Comparison of ENCODE assay signal across 2 cellular contexts in genomic region chr5:76030343-76030742, GRCh38.
TF ChIP-seq lines count a peak whose summit lies in the region.

No MANE protein-coding gene starts in this region.

TF ChIP-seq in SK-N-SH, 30 proteins besides CTCF, POLR2A, EP300 and RAD21 (continued from another document):
- TF ChIP-seq, protein P1, sequence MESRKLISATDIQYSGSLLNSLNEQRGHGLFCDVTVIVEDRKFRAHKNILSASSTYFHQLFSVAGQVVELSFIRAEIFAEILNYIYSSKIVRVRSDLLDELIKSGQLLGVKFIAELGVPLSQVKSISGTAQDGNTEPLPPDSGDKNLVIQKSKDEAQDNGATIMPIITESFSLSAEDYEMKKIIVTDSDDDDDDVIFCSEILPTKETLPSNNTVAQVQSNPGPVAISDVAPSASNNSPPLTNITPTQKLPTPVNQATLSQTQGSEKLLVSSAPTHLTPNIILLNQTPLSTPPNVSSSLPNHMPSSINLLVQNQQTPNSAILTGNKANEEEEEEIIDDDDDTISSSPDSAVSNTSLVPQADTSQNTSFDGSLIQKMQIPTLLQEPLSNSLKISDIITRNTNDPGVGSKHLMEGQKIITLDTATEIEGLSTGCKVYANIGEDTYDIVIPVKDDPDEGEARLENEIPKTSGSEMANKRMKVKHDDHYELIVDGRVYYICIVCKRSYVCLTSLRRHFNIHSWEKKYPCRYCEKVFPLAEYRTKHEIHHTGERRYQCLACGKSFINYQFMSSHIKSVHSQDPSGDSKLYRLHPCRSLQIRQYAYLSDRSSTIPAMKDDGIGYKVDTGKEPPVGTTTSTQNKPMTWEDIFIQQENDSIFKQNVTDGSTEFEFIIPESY (IDR thresholded peaks at IDR 0.05; ENCODE audit: borderline replicate concordance, low read depth): no peak
- no peak for TF ChIP-seq MEF2A (IDR thresholded peaks at IDR 0.05; ENCODE audit: borderline replicate concordance, low read depth)
- TF ChIP-seq, protein P2, sequence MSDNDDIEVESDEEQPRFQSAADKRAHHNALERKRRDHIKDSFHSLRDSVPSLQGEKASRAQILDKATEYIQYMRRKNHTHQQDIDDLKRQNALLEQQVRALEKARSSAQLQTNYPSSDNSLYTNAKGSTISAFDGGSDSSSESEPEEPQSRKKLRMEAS (IDR thresholded peaks at IDR 0.05; ENCODE audit: low read depth): no peak
- TF ChIP-seq FOXM1 (IDR thresholded peaks at IDR 0.05; ENCODE audit: low read depth): no peak
- no peak for TF ChIP-seq USF2 (IDR thresholded peaks at IDR 0.05; ENCODE audit: borderline replicate concordance, low read depth, low read length)
- TF ChIP-seq, protein P3, sequence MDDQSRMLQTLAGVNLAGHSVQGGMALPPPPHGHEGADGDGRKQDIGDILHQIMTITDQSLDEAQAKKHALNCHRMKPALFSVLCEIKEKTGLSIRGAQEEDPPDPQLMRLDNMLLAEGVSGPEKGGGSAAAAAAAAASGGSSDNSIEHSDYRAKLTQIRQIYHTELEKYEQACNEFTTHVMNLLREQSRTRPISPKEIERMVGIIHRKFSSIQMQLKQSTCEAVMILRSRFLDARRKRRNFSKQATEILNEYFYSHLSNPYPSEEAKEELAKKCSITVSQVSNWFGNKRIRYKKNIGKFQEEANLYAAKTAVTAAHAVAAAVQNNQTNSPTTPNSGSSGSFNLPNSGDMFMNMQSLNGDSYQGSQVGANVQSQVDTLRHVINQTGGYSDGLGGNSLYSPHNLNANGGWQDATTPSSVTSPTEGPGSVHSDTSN (IDR thresholded peaks at IDR 0.05): no peak
TF ChIP-seq in SK-N-SH: peak in this region for 0.

TF ChIP-seq in SK-N-SH treated with all-trans-retinoic acid at 6 μM for 48 hours, 23 proteins besides CTCF, POLR2A, EP300 and RAD21 (continued from another document):
- no peak for TF ChIP-seq ZNF565 (CRISPR knock-in tag; conservative IDR thresholded peaks at IDR 0.05; ENCODE audit: low read depth)
- TF ChIP-seq, protein P4, sequence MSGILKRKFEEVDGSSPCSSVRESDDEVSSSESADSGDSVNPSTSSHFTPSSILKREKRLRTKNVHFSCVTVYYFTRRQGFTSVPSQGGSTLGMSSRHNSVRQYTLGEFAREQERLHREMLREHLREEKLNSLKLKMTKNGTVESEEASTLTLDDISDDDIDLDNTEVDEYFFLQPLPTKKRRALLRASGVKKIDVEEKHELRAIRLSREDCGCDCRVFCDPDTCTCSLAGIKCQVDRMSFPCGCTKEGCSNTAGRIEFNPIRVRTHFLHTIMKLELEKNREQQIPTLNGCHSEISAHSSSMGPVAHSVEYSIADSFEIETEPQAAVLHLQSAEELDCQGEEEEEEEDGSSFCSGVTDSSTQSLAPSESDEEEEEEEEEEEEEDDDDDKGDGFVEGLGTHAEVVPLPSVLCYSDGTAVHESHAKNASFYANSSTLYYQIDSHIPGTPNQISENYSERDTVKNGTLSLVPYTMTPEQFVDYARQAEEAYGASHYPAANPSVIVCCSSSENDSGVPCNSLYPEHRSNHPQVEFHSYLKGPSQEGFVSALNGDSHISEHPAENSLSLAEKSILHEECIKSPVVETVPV (CRISPR knock-in tag; IDR thresholded peaks at IDR 0.05): no peak
- TF ChIP-seq, protein P5, sequence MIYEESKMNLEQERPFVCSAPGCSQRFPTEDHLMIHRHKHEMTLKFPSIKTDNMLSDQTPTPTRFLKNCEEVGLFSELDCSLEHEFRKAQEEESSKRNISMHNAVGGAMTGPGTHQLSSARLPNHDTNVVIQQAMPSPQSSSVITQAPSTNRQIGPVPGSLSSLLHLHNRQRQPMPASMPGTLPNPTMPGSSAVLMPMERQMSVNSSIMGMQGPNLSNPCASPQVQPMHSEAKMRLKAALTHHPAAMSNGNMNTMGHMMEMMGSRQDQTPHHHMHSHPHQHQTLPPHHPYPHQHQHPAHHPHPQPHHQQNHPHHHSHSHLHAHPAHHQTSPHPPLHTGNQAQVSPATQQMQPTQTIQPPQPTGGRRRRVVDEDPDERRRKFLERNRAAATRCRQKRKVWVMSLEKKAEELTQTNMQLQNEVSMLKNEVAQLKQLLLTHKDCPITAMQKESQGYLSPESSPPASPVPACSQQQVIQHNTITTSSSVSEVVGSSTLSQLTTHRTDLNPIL (CRISPR knock-in tag; IDR thresholded peaks at IDR 0.05; ENCODE audit: low read depth): no peak
- no peak for TF ChIP-seq TOX (CRISPR knock-in tag; IDR thresholded peaks at IDR 0.05; ENCODE audit: borderline replicate concordance)
- no peak for TF ChIP-seq GLIS3 (CRISPR knock-in tag; IDR thresholded peaks at IDR 0.05)
- no peak for TF ChIP-seq BACH2 (CRISPR knock-in tag; IDR thresholded peaks at IDR 0.05; ENCODE audit: borderline replicate concordance)
